24 cellular contexts compared by ENCODE assay signal in genomic region chr22:28769394-28770085, GRCh38.
"Had no signal": no experiment of that assay in that cellular context is flagged by ENCODE, and none has a peak within 500 bp of the region (broad histone marks: within the 10 kb centered on the region; RNA-seq: fewer than 3 reads in every experiment).

No MANE protein-coding gene starts in this region.

- H3K4me3 ChIP-seq: breast epithelium, gastroesophageal sphincter, right atrium auricular region, tibial nerve had no signal

- H3K9me3 ChIP-seq: breast epithelium, gastroesophageal sphincter, right atrium auricular region had no signal

- H3K4me1 ChIP-seq: breast epithelium, parathyroid adenoma had no signal

- H2AFZ ChIP-seq: parathyroid adenoma had no signal

- DNase-seq: activated CD4-positive, alpha-beta memory T cell treated with anti-CD3 and anti-CD28 coated beads for 36 hours; activated CD4-positive, CD25-positive, alpha-beta regulatory T cell treated with anti-CD3 and anti-CD28 coated beads, Interleukin-2, amount 50 U/mL, for 72 hours; activated CD8-positive, alpha-beta memory T cell treated with anti-CD3 and anti-CD28 coated beads, Interleukin-2, amount 50 U/mL, for 4 hours; activated effector memory CD4-positive, alpha-beta T cell treated with anti-CD3 and anti-CD28 coated beads, Interleukin-2, amount 50 U/mL, for 16 hours; activated naive CD4-positive, alpha-beta T cell treated with anti-CD3 and anti-CD28 coated beads, Interleukin-2, amount 10 ng/mL, durations not matched to agents 7 days and 5 days; activated T-cell treated with anti-CD3 and anti-CD28 coated beads, Interleukin-2, amount 50 U/mL, for 1 hour; central memory CD4-positive, alpha-beta T cell; hippocampal formation; kidney; midbrain; naive thymus-derived CD4-positive, alpha-beta T cell; nucleus accumbens; stimulated activated CD4-positive, alpha-beta T cell treated with anti-CD3 and anti-CD28 coated beads, Interleukin-2, amount 100 ng/mL, for 48 hours; stimulated activated naive CD4-positive, alpha-beta T cell treated with Interleukin-2 at 50 U/mL for 16 hours; WERI-Rb-1 had no signal

- H3K27me3 ChIP-seq: breast epithelium, gastroesophageal sphincter, right atrium auricular region, tibial nerve had no signal

- H3K27me3 Mint-ChIP-seq: activated CD4-positive, alpha-beta memory T cell treated with anti-CD3 and anti-CD28 coated beads for 36 hours; memory B cell had no signal

- H3K27ac Mint-ChIP-seq: activated CD4-positive, alpha-beta memory T cell treated with anti-CD3 and anti-CD28 coated beads for 36 hours; activated CD4-positive, alpha-beta T cell treated with anti-CD3 and anti-CD28 coated beads, Interleukin-2, amount 10 ng/mL, durations not matched to agents 24 days and 14 days; activated naive CD4-positive, alpha-beta T cell treated with anti-CD3 and anti-CD28 coated beads, Interleukin-2, amount 10 ng/mL, durations not matched to agents 7 days and 5 days; activated T-helper 1 cell treated with anti-CD3 and anti-CD28 coated beads, Interleukin-12 subunit alpha, Interleukin-12 subunit beta, Interleukin-2, Interleukin-4 antibody, amounts not matched to agents 30 ng/mL and 10 ng/mL and 1 ng/mL, durations not matched to agents 14 hours and 24 hours and 36 hours; dendritic cell treated with granulocyte-macrophage colony-stimulating factor and Interleukin-4, amounts not matched to agents 40 ng/mL and 50 ng/mL, for 4 days; memory B cell; naive thymus-derived CD4-positive, alpha-beta T cell had no signal

- H3K9me3 Mint-ChIP-seq: activated CD4-positive, alpha-beta T cell treated with anti-CD3 and anti-CD28 coated beads, Interleukin-2, amount 10 ng/mL, durations not matched to agents 24 days and 14 days; dendritic cell treated with granulocyte-macrophage colony-stimulating factor and Interleukin-4, amounts not matched to agents 40 ng/mL and 50 ng/mL, for 4 days; memory B cell had no signal

- H3K36me3 ChIP-seq: breast epithelium, right atrium auricular region, tibial nerve had no signal

- H3K9ac ChIP-seq: parathyroid adenoma had no signal

- H3K27ac ChIP-seq: breast epithelium, gastroesophageal sphincter, parathyroid adenoma, right atrium auricular region, tibial nerve, WERI-Rb-1 had no signal

- H3K4me3 Mint-ChIP-seq: activated CD4-positive, alpha-beta memory T cell treated with anti-CD3 and anti-CD28 coated beads for 36 hours; activated CD4-positive, alpha-beta T cell treated with anti-CD3 and anti-CD28 coated beads, Interleukin-2, amount 10 ng/mL, durations not matched to agents 24 days and 14 days; activated naive CD4-positive, alpha-beta T cell treated with anti-CD3 and anti-CD28 coated beads, Interleukin-2, amount 10 ng/mL, durations not matched to agents 7 days and 5 days; activated T-helper 1 cell treated with anti-CD3 and anti-CD28 coated beads, Interleukin-12 subunit alpha, Interleukin-12 subunit beta, Interleukin-2, Interleukin-4 antibody, amounts not matched to agents 30 ng/mL and 10 ng/mL and 1 ng/mL, durations not matched to agents 14 hours and 24 hours and 36 hours; dendritic cell treated with granulocyte-macrophage colony-stimulating factor and Interleukin-4, amounts not matched to agents 40 ng/mL and 50 ng/mL, for 4 days; memory B cell; naive thymus-derived CD4-positive, alpha-beta T cell had no signal

- ATAC-seq: gastroesophageal sphincter; naive thymus-derived CD4-positive, alpha-beta T cell had no signal
